Comparison of ENCODE assay signal across 13 cellular contexts in genomic region chr14:101828038-101828437, GRCh38.
DNase-seq lines count a peak whose midpoint lies in the region; ATAC-seq and TF ChIP-seq lines count a peak whose summit lies in the region.
"Had no signal": no experiment of that assay in that cellular context is flagged by ENCODE, and none has a peak within 500 bp of the region (broad histone marks: within the 10 kb centered on the region; RNA-seq: fewer than 3 reads in every experiment).

No MANE protein-coding gene starts in this region.

- intact Hi-C loops in ascending aorta (cut with DNase I) = no loop called here
- intact Hi-C loops in upper lobe of right lung (cut with DNase I) = no loop called here

- TF ChIP-seq CTCF in ascending aorta (IDR thresholded peaks at IDR 0.05) (no peak), upper lobe of right lung (IDR thresholded peaks at IDR 0.05) (no peak)

- H3K9me3 ChIP-seq in BLaER1 treated with 17β-estradiol and CSF1 and Interleukin-3, amounts not matched to agents 10 nM and 100 nM (replicated peaks in 1 of 11) = peaks cover 0 to 7% (median 5%) of the 10 kb centered on the region in 11 experiments; a peak in 8 of 22 replicates
- no peaks in the 10 kb centered on the region for H3K9me3 ChIP-seq in ascending aorta
- H3K9me3 ChIP-seq in upper lobe of right lung = no peaks in the 10 kb centered on the region

- DNase-seq in DMS79 (lab: John Stamatoyannopoulos, UW) (peak; percentile 15), naive B cell (no peak), ascending aorta (ENCODE audit: low spot score in 2 of 2) (no peak), CD1c-positive myeloid dendritic cell (ENCODE audit: extremely low spot score) (no peak), upper lobe of right lung (no peak)
- no peak for DNase-seq in activated naive CD8-positive, alpha-beta T cell treated with anti-CD3 and anti-CD28 coated beads, Interleukin-2, amount 10 ng/mL, durations not matched to agents 7 days and 5 days
- DNase-seq: activated CD4-positive, CD25-positive, alpha-beta regulatory T cell; activated effector memory CD4-positive, alpha-beta T cell treated with Interleukin-2 at 50 U/mL for 16 hours; central memory CD4-positive, alpha-beta T cell; hypothalamus had no signal

- no peaks in the 10 kb centered on the region for H3K9me3 Mint-ChIP-seq in activated naive CD8-positive, alpha-beta T cell treated with anti-CD3 and anti-CD28 coated beads, Interleukin-2, amount 10 ng/mL, durations not matched to agents 7 days and 5 days
- H3K9me3 Mint-ChIP-seq in naive B cell = no peaks in the 10 kb centered on the region

- H3K36me3 ChIP-seq in BLaER1 treated with 17β-estradiol and CSF1 and Interleukin-3, amounts not matched to agents 10 nM and 100 nM = peaks cover 42 to 75% (median 71%) of the 10 kb centered on the region in 11 experiments
- H3K36me3 ChIP-seq in ascending aorta = no peaks in the 10 kb centered on the region
- H3K36me3 ChIP-seq in upper lobe of right lung = peaks cover 10% of the 10 kb centered on the region

- H3K36me3 Mint-ChIP-seq in activated naive CD8-positive, alpha-beta T cell treated with anti-CD3 and anti-CD28 coated beads, Interleukin-2, amount 10 ng/mL, durations not matched to agents 7 days and 5 days = peaks cover 48% of the 10 kb centered on the region
- no peaks in the 10 kb centered on the region for H3K36me3 Mint-ChIP-seq in naive B cell

- no peak overlapping the region for H3K9ac ChIP-seq in BLaER1 treated with 17β-estradiol and CSF1 and Interleukin-3, amounts not matched to agents 10 nM and 100 nM

- ATAC-seq in activated naive CD8-positive, alpha-beta T cell treated with anti-CD3 and anti-CD28 coated beads, Interleukin-2, amount 10 ng/mL, durations not matched to agents 7 days and 5 days (ENCODE audit: low read depth) = no peak
- ATAC-seq in naive B cell (ENCODE audit: low read depth in 2 of 2) (no peak), upper lobe of right lung (no peak), GM21526 (IDR thresholded peaks at IDR 0.05; ENCODE audit: low FRiP score, unreplicated experiment) (no peak)

- H4K20me1 ChIP-seq in BLaER1 treated with 17β-estradiol and CSF1 and Interleukin-3, amounts not matched to agents 10 nM and 100 nM = peaks cover 7 to 73% (median 25%) of the 10 kb centered on the region in 11 experiments; a peak in 13 of 22 replicates

- H3K27ac Mint-ChIP-seq in activated naive CD8-positive, alpha-beta T cell treated with anti-CD3 and anti-CD28 coated beads, Interleukin-2, amount 10 ng/mL, durations not matched to agents 7 days and 5 days = peak overlapping the region; percentile 57
- H3K27ac Mint-ChIP-seq in naive B cell = peak overlapping the region; percentile 74 to 100 (median 91)

- no peak overlapping the region for H3K4me3 Mint-ChIP-seq in activated naive CD8-positive, alpha-beta T cell treated with anti-CD3 and anti-CD28 coated beads, Interleukin-2, amount 10 ng/mL, durations not matched to agents 7 days and 5 days
- peak overlapping the region in 4 of 8 donors; percentile 5 to 81 (median 32) for H3K4me3 Mint-ChIP-seq in naive B cell

- H3K27me3 ChIP-seq in BLaER1 treated with 17β-estradiol and CSF1 and Interleukin-3, amounts not matched to agents 10 nM and 100 nM = no peaks in the 10 kb centered on the region
- H3K27me3 ChIP-seq in ascending aorta (no peaks in the 10 kb centered on the region), upper lobe of right lung (no peaks in the 10 kb centered on the region)

- no peaks in the 10 kb centered on the region for H3K27me3 Mint-ChIP-seq in activated naive CD8-positive, alpha-beta T cell treated with anti-CD3 and anti-CD28 coated beads, Interleukin-2, amount 10 ng/mL, durations not matched to agents 7 days and 5 days
- no peaks in the 10 kb centered on the region for H3K27me3 Mint-ChIP-seq in naive B cell

- POLR2A ChIA-PET in activated naive CD8-positive, alpha-beta T cell treated with anti-CD3 and anti-CD28 coated beads, Interleukin-2, amount 10 ng/mL, durations not matched to agents 7 days and 5 days (lab: Charles Lee) = interaction anchor here (0.6 kb wide), 1 partner anchor 70 kb away, joined by 3 read pairs; no protein-coding TSS in a partner anchor

- H3K4me3 ChIP-seq in BLaER1 treated with 17β-estradiol and CSF1 and Interleukin-3, amounts not matched to agents 10 nM and 100 nM = no peak overlapping the region
- H3K4me3 ChIP-seq in ascending aorta (no peak overlapping the region), upper lobe of right lung (no peak overlapping the region)
- H3K4me3 ChIP-seq: HAP-1 had no signal

- H3K4me1 Mint-ChIP-seq in activated naive CD8-positive, alpha-beta T cell treated with anti-CD3 and anti-CD28 coated beads, Interleukin-2, amount 10 ng/mL, durations not matched to agents 7 days and 5 days = peaks cover 57% of the 10 kb centered on the region
- H3K4me1 Mint-ChIP-seq in naive B cell = peaks cover 60 to 85% (median 66%) of the 10 kb centered on the region in 3 donors

- H3K4me1 ChIP-seq in BLaER1 treated with 17β-estradiol and CSF1 and Interleukin-3, amounts not matched to agents 10 nM and 100 nM = peaks cover 70 to 98% (median 89%) of the 10 kb centered on the region in 10 experiments
- H3K4me1 ChIP-seq in ascending aorta (peaks cover 4 to 14% of the 10 kb centered on the region in 2 donors), upper lobe of right lung (peaks cover 29% of the 10 kb centered on the region)
- H3K4me1 ChIP-seq: HAP-1 had no signal

- peak overlapping the region in 7 of 11 experiments; percentile 53 to 99 (median 94); a peak in 13 of 22 replicates for H3K4me2 ChIP-seq in BLaER1 treated with 17β-estradiol and CSF1 and Interleukin-3, amounts not matched to agents 10 nM and 100 nM

- H3K27ac ChIP-seq in BLaER1 treated with 17β-estradiol and CSF1 and Interleukin-3, amounts not matched to agents 10 nM and 100 nM = peak overlapping the region in 1 of 11 experiments; percentile 33; a peak in 2 of 22 replicates
- H3K27ac ChIP-seq in ascending aorta (no peak overlapping the region), upper lobe of right lung (no peak overlapping the region)
